Comparison of ENCODE assay signal across 29 cellular contexts in the genomic region with DNA sequence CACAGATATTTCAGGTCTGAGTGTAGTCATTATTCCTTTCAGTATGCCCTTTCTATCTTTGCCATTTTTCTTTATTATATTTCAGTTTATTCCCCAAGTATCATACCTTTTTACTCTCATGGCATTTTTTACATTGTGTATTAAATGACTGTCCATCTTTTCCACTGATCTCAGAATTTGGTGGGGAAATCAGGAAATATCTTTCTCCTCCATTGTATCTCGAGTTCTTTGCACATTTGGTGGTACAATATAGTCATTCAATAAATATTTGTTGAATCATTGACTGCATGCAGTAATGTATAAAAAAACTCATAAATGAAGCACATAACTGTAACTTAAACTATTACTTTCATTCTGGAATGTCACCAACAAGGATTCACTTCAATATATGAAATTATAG.
DNase-seq lines count a peak whose midpoint lies in the region; ATAC-seq, FAIRE-seq and TF ChIP-seq lines count a peak whose summit lies in the region.
"Had no signal": no experiment of that assay in that cellular context is flagged by ENCODE, and none has a peak within 500 bp of the region (broad histone marks: within the 10 kb centered on the region; RNA-seq: fewer than 3 reads in every experiment).

No MANE protein-coding gene starts in this region.

- H4K20me1 ChIP-seq in SK-N-SH (ENCODE audit: insufficient read depth), result no peaks in the 10 kb centered on the region
- H4K20me1 ChIP-seq in HepG2 (ENCODE audit: insufficient read depth, low read length), result no peaks in the 10 kb centered on the region

- H3K4me1 ChIP-seq in SK-N-SH (ENCODE audit: control insufficient read depth in 1 of 2, insufficient read depth in 2 of 2, low read depth in 1 of 2, low read length in 1 of 2), result no peaks in the 10 kb centered on the region; a peak in 2 of 4 replicates
- peaks cover 12% of the 10 kb centered on the region for H3K4me1 ChIP-seq in SJSA1 (replicated peaks)
- no peaks in the 10 kb centered on the region for H3K4me1 ChIP-seq in HepG2 (ENCODE audit: insufficient read depth, low read length)

- H3K4me3 ChIP-seq in SK-N-SH (ENCODE audit: low read depth in 2 of 2, low read length in 1 of 2) (no peak overlapping the region), SJSA1 (no peak overlapping the region), foreskin fibroblast (ENCODE audit: low read depth in 1 of 2, low read length in 2 of 2) (no peak overlapping the region), HepG2 (replicated peaks in 1 of 3; ENCODE audit: insufficient read depth in 1 of 3, low read depth in 2 of 3, low read length in 3 of 3) (no peak overlapping the region)
- H3K4me3 ChIP-seq: cardiac muscle cell, transverse colon had no signal

- no peak for TF ChIP-seq RAD21 in SK-N-SH (IDR thresholded peaks at IDR 0.05; ENCODE audit: low read length)
- no peak for TF ChIP-seq RAD21 in HepG2 (CRISPR knock-in tag; IDR thresholded peaks at IDR 0.05)

- H3K27ac ChIP-seq in SK-N-SH (ENCODE audit: low read depth in 2 of 2, low read length in 1 of 2), result no peak overlapping the region
- H3K27ac ChIP-seq in SJSA1, result peak overlapping the region; percentile 5; the same call in 1 of the 2 replicates
- H3K27ac ChIP-seq in HepG2 (ENCODE audit: extremely low read length, insufficient read depth, low read length), result no peak overlapping the region
- H3K27ac ChIP-seq: 22Rv1, cardiac muscle cell, HL-60, transverse colon, VCaP had no signal

- TF ChIP-seq EP300 in SK-N-SH (IDR thresholded peaks at IDR 0.05; ENCODE audit: borderline replicate concordance in 1 of 2, low read depth in 1 of 2, low read length in 1 of 2) (0 out of 4 replicates have a peak, but pooled peaks of 1 of the 2 experiments have one; percentile 10), HepG2 (IDR thresholded peaks at IDR 0.05; ENCODE audit: low read depth in 2 of 2, low read length in 2 of 2) (no peak), HepG2 (CRISPR knock-in tag; IDR thresholded peaks at IDR 0.05; ENCODE audit: borderline replicate concordance) (no peak)

- no peaks in the 10 kb centered on the region for H3K36me3 Mint-ChIP-seq in stimulated activated effector memory CD8-positive, alpha-beta T cell treated with anti-CD3 and anti-CD28 coated beads, Interleukin-12 subunit alpha, Interleukin-12 subunit beta, amount 100 ng/mL, for 72 hours
- H3K36me3 Mint-ChIP-seq: activated naive CD4-positive, alpha-beta T cell treated with anti-CD3 and anti-CD28 coated beads, Interleukin-2, amount 50 U/mL, for 72 hours had no signal

- CTCF ChIA-PET in SK-N-SH (lab: Yijun Ruan, JAX) (no interaction called here), HepG2 (lab: Yijun Ruan, JAX; ENCODE audit: low intra/inter-chr PET ratio, low total read pairs) (no interaction called here)

- no peaks in the 10 kb centered on the region for H3F3A ChIP-seq in SK-N-SH (replicated peaks; ENCODE audit: insufficient read depth)

- no peak for ATAC-seq in SK-N-SH treated with all-trans-retinoic acid at 6 μM for 48 hours
- ATAC-seq in GM19397 (IDR thresholded peaks at IDR 0.05; ENCODE audit: unreplicated experiment), result no peak
- no peak for ATAC-seq in HepG2
- ATAC-seq in stimulated activated effector memory CD8-positive, alpha-beta T cell treated with anti-CD3 and anti-CD28 coated beads, Interleukin-12 subunit alpha, Interleukin-12 subunit beta, amount 100 ng/mL, for 72 hours, result no peak
- ATAC-seq: activated naive CD4-positive, alpha-beta T cell treated with anti-CD3 and anti-CD28 coated beads, Interleukin-2, amount 50 U/mL, for 72 hours; natural killer cell treated with Interleukin-12 subunit alpha and Interleukin-12 subunit beta and Interleukin-15 and Interleukin-18, amount 100 ng/mL, for 72 hours had no signal

- in situ Hi-C loops in HepG2 (cut with HindIII; ENCODE audit: extremely low pct_ligation_motif_present, low pct_unique_long_range_greater_than_20kb), result no loop called here

- 39% methylated on average over 1 of the region's 1 CpG for WGBS in SK-N-SH (ENCODE audit: low lambda C conversion rate)
- WGBS in HepG2 (ENCODE audit: low lambda C conversion rate), result 0% methylated on average over 1 of the region's 1 CpG

- H3K9me2 ChIP-seq in SK-N-SH, result no peaks in the 10 kb centered on the region

- no peaks in the 10 kb centered on the region for H3K4me1 Mint-ChIP-seq in stimulated activated effector memory CD8-positive, alpha-beta T cell treated with anti-CD3 and anti-CD28 coated beads, Interleukin-12 subunit alpha, Interleukin-12 subunit beta, amount 100 ng/mL, for 72 hours

- H3K27ac Mint-ChIP-seq in stimulated activated effector memory CD8-positive, alpha-beta T cell treated with anti-CD3 and anti-CD28 coated beads, Interleukin-12 subunit alpha, Interleukin-12 subunit beta, amount 100 ng/mL, for 72 hours, result no peak overlapping the region
- H3K27ac Mint-ChIP-seq: activated naive CD4-positive, alpha-beta T cell treated with anti-CD3 and anti-CD28 coated beads, Interleukin-2, amount 50 U/mL, for 72 hours; dendritic cell treated with granulocyte-macrophage colony-stimulating factor and Interleukin-4, amounts not matched to agents 40 ng/mL and 50 ng/mL, for 4 days; natural killer cell treated with Interleukin-12 subunit alpha and Interleukin-12 subunit beta and Interleukin-15 and Interleukin-18, amount 100 ng/mL, for 72 hours had no signal

- H3K9ac ChIP-seq in SK-N-SH, result no peak overlapping the region
- no peak overlapping the region for H3K9ac ChIP-seq in HepG2 (ENCODE audit: insufficient read depth, low read depth, low read length)

- H3K4me3 Mint-ChIP-seq in stimulated activated effector memory CD8-positive, alpha-beta T cell treated with anti-CD3 and anti-CD28 coated beads, Interleukin-12 subunit alpha, Interleukin-12 subunit beta, amount 100 ng/mL, for 72 hours, result no peak overlapping the region
- H3K4me3 Mint-ChIP-seq: dendritic cell treated with granulocyte-macrophage colony-stimulating factor and Interleukin-4, amounts not matched to agents 40 ng/mL and 50 ng/mL, for 4 days; natural killer cell treated with Interleukin-12 subunit alpha and Interleukin-12 subunit beta and Interleukin-15 and Interleukin-18, amount 100 ng/mL, for 72 hours had no signal

- POLR2A ChIA-PET in SK-N-SH (lab: Yijun Ruan, JAX) (no interaction called here), HepG2 (lab: Yijun Ruan, JAX) (no interaction called here)

- no TSS peak for BruUV-seq in HepG2 (replicated peaks; lab: Mats Ljungman, UMichigan)

- no peaks in the 10 kb centered on the region for H3K36me3 ChIP-seq in SK-N-SH (replicated peaks in 1 of 2; ENCODE audit: control insufficient read depth in 1 of 2, insufficient read depth in 2 of 2, low read length in 1 of 2)
- no peaks in the 10 kb centered on the region for H3K36me3 ChIP-seq in SJSA1
- no peaks in the 10 kb centered on the region for H3K36me3 ChIP-seq in HepG2 (replicated peaks in 1 of 2; ENCODE audit: control insufficient read depth in 1 of 2, insufficient read depth in 2 of 2, low read length in 2 of 2)
- H3K36me3 ChIP-seq: cardiac muscle cell, transverse colon had no signal

- H2AFZ ChIP-seq in SK-N-SH (ENCODE audit: low read depth) (peak overlapping the region; percentile 19; the same call in 1 of the 2 replicates), HepG2 (ENCODE audit: low read length) (no peak overlapping the region)

- no peak for TF ChIP-seq POLR2A in HepG2 (IDR thresholded peaks at IDR 0.05; ENCODE audit: insufficient read depth in 1 of 2, low read depth in 2 of 2, low read length in 2 of 2)

- H3K4me2 ChIP-seq in SK-N-SH (no peak overlapping the region), HepG2 (ENCODE audit: low read depth, low read length) (no peak overlapping the region)

- no peak for FAIRE-seq in HepG2 (lab: Jason Lieb, UNC)
- FAIRE-seq: GM18507, GM19239, H1 had no signal

- DNase-seq in SK-N-SH, result no peak
- no peak for DNase-seq in SJSA1 (ENCODE audit: low read depth in 1 of 2, low spot score in 2 of 2)
- DNase-seq in foreskin fibroblast, result peak; percentile 27 to 62
- DNase-seq in HepG2 (ENCODE audit: low spot score), result no peak
- no peak for DNase-seq in stimulated activated effector memory CD8-positive, alpha-beta T cell treated with anti-CD3 and anti-CD28 coated beads, Interleukin-12 subunit alpha, Interleukin-12 subunit beta, amount 100 ng/mL, for 72 hours (ENCODE audit: low spot score in 2 of 2)
- DNase-seq in stimulated activated naive CD4-positive, alpha-beta T cell treated with Interleukin-2 at 50 U/mL for 16 hours (lab: John Stamatoyannopoulos, UW), result no peak
- DNase-seq: activated CD4-positive, alpha-beta T cell treated with anti-CD3 and anti-CD28 coated beads for 48 hours; amygdala; hippocampal formation; Karpas-422; NCI-H146; NCI-H2107; SHP77; stimulated activated CD4-positive, alpha-beta T cell treated with anti-CD3 and anti-CD28 coated beads, Interleukin-15, amount 100 ng/mL, for 24 hours; stimulated activated CD4-positive, alpha-beta T cell treated with anti-CD3 and anti-CD28 coated beads, Interleukin-4, amount 100 ng/mL, for 4 hours; T1000; transverse colon had no signal

- TF ChIP-seq CTCF in SK-N-SH (IDR thresholded peaks at IDR 0.05) (no peak), foreskin fibroblast (IDR thresholded peaks at IDR 0.05; ENCODE audit: low read depth, low read length) (no peak), HepG2 (CRISPR knock-in tag; IDR thresholded peaks at IDR 0.05) (no peak)

- H3K27me3 ChIP-seq in SK-N-SH (ENCODE audit: insufficient read depth) (no peaks in the 10 kb centered on the region), SJSA1 (replicated peaks) (no peaks in the 10 kb centered on the region), HepG2 (ENCODE audit: control insufficient read depth in 1 of 2, insufficient read depth in 2 of 2, low read length in 2 of 2) (no peaks in the 10 kb centered on the region)
- H3K27me3 ChIP-seq: cardiac muscle cell, transverse colon had no signal

- no peaks in the 10 kb centered on the region for H3K9me3 ChIP-seq in SK-N-SH
- no peaks in the 10 kb centered on the region for H3K9me3 ChIP-seq in SJSA1 (replicated peaks)
- H3K9me3 ChIP-seq in HepG2 (ENCODE audit: low read length), result no peaks in the 10 kb centered on the region
- H3K9me3 ChIP-seq: transverse colon had no signal

- H3K9me3 Mint-ChIP-seq in stimulated activated effector memory CD8-positive, alpha-beta T cell treated with anti-CD3 and anti-CD28 coated beads, Interleukin-12 subunit alpha, Interleukin-12 subunit beta, amount 100 ng/mL, for 72 hours, result peaks cover 34% of the 10 kb centered on the region

- H3K79me2 ChIP-seq in SK-N-SH (ENCODE audit: insufficient read depth) (no peaks in the 10 kb centered on the region), HepG2 (ENCODE audit: insufficient read depth, low read length) (no peaks in the 10 kb centered on the region)

- intact Hi-C loops in HepG2 (cut with micrococcal nuclease; ENCODE audit: unreplicated experiment), result no loop called here

TF ChIP-seq in SK-N-SH, 30 proteins besides CTCF, POLR2A, EP300 and RAD21 (continues in another document):
- TF ChIP-seq FOXM1 (IDR thresholded peaks at IDR 0.05; ENCODE audit: low read depth), result no peak
- TF ChIP-seq RXRA (IDR thresholded peaks at IDR 0.05; ENCODE audit: borderline replicate concordance, low read depth), result no peak

TF ChIP-seq in SK-N-SH treated with all-trans-retinoic acid at 6 μM for 48 hours, 23 proteins besides CTCF, POLR2A, EP300 and RAD21 (continues in another document):
- TF ChIP-seq TCF4 (CRISPR knock-in tag; IDR thresholded peaks at IDR 0.05; ENCODE audit: borderline replicate concordance), result no peak
- TF ChIP-seq ZFP30 (CRISPR knock-in tag; IDR thresholded peaks at IDR 0.05), result no peak

TF ChIP-seq in HepG2, 621 proteins besides CTCF, POLR2A, EP300 and RAD21 (continues in another document):
- TF ChIP-seq AGO2 (optimal IDR thresholded peaks at IDR 0.05; ENCODE audit: low read depth, low read length), result no peak

Comparison
In these comparisons a context has a peak if more than half of its experiments do, and no peak if none do; other contexts are left out.
1. DNase-seq: peak in foreskin fibroblast (2 of 2); none in SK-N-SH (single experiment), SJSA1 (0 of 2), HepG2 (single experiment), stimulated activated effector memory CD8-positive, alpha-beta T cell treated with anti-CD3 and anti-CD28 coated beads, Interleukin-12 subunit alpha, Interleukin-12 subunit beta, amount 100 ng/mL, for 72 hours (0 of 2) and stimulated activated naive CD4-positive, alpha-beta T cell treated with Interleukin-2 at 50 U/mL for 16 hours (single experiment).
2. Of the 25 proteins assayed by ChIP-seq in both HepG2 and SK-N-SH: peak only in HepG2: none; only in SK-N-SH: FOSL2 and JUND; in both: none; in neither: 22; mixed calls (peak in some experiments, not most) for 1.